ENCODE assay signal across 30 cellular contexts in genomic region chr15:45340429-45340828, GRCh38. TPM values are rescaled to one million over a fixed set of nuclear protein-coding genes. Genes with fewer than 3 reads are reported as not detected.
"Had no signal": no experiment of that assay in that cellular context is flagged by ENCODE, and none has a peak within 500 bp of the region (broad histone marks: within the 10 kb centered on the region; RNA-seq: fewer than 3 reads in every experiment).

No MANE protein-coding gene starts in this region.

- H3K36me3 ChIP-seq: ascending aorta, breast epithelium, cardiac muscle cell, colonic mucosa, esophagus squamous epithelium, gastroesophageal sphincter had no signal

- FAIRE-seq: endometrium, endothelial cell of umbilical vein had no signal

- H3K27me3 ChIP-seq: ascending aorta, breast epithelium, cardiac muscle cell, colonic mucosa, esophagus squamous epithelium had no signal

- H3K27ac ChIP-seq: ascending aorta, breast epithelium, cardiac muscle cell, colonic mucosa, epithelial cell of prostate, esophagus squamous epithelium, gastroesophageal sphincter had no signal

- ATAC-seq: activated naive CD4-positive, alpha-beta T cell treated with anti-CD3 and anti-CD28 coated beads, Interleukin-2, amount 50 U/mL, for 72 hours; activated T-cell treated with anti-CD3 and anti-CD28 coated beads, Interleukin-2, amount 50 U/mL, for 72 hours; gastroesophageal sphincter had no signal

- H3K4me3 ChIP-seq: ascending aorta, breast epithelium, cardiac muscle cell, colonic mucosa, esophagus squamous epithelium, gastroesophageal sphincter had no signal

- H3K9me3 ChIP-seq: ascending aorta, breast epithelium, colonic mucosa, esophagus squamous epithelium, gastroesophageal sphincter had no signal

- DNase-seq: activated CD4-positive, alpha-beta memory T cell treated with anti-CD3 and anti-CD28 coated beads, Interleukin-2, amount 10 ng/mL, durations not matched to agents 7 days and 5 days; activated CD4-positive, alpha-beta T cell treated with anti-CD3 and anti-CD28 coated beads for 1 hour; activated CD4-positive, alpha-beta T cell treated with anti-CD3 and anti-CD28 coated beads for 4 hours; activated CD4-positive, alpha-beta T cell treated with anti-CD3 and anti-CD28 coated beads, Interleukin-2, amount 10 ng/mL, durations not matched to agents 7 days and 5 days; activated CD4-positive, alpha-beta T cell treated with anti-CD3 and anti-CD28 coated beads, Interleukin-2, amount 50 U/mL, for 4 hours; activated CD4-positive, CD25-positive, alpha-beta regulatory T cell; activated CD8-positive, alpha-beta memory T cell treated with anti-CD3 and anti-CD28 coated beads, Interleukin-2, amount 50 U/mL, for 48 hours; activated gamma-delta T cell; activated naive CD4-positive, alpha-beta T cell; activated naive CD4-positive, alpha-beta T cell treated with anti-CD3 and anti-CD28 coated beads, Interleukin-2, amount 10 ng/mL, durations not matched to agents 7 days and 5 days; activated naive CD8-positive, alpha-beta T cell treated with anti-CD3 and anti-CD28 coated beads, Interleukin-2, amount 10 ng/mL, durations not matched to agents 7 days and 5 days; activated T-cell treated with anti-CD3 and anti-CD28 coated beads for 4 hours; activated T-cell treated with anti-CD3 and anti-CD28 coated beads, Interleukin-2, amount 50 U/mL, for 24 hours; activated T-cell treated with anti-CD3 and anti-CD28 coated beads, Interleukin-2, amount 50 U/mL, for 72 hours; central memory CD4-positive, alpha-beta T cell; cerebellar nuclear complex; effector CD8-positive, alpha-beta T cell; esophagus squamous epithelium; foreskin melanocyte; T-helper 2 cell had no signal

- H3K4me1 ChIP-seq: ascending aorta, breast epithelium, colonic mucosa, gastroesophageal sphincter had no signal

RNA-seq across cellular contexts. Expression of gene GATM, which starts 37.9 kb away (rescaled TPM):
- total RNA-seq: glomerular endothelial cell had no signal
